In genomic region chr11:108497317-108498045, GRCh38 we compare ENCODE assay signal across 8 cellular contexts. TPM values are rescaled to one million over a fixed set of nuclear protein-coding genes. Genes with fewer than 3 reads are reported as not detected.
DNase-seq lines count a peak whose midpoint lies in the region; ATAC-seq and TF ChIP-seq lines count a peak whose summit lies in the region.

No MANE protein-coding gene starts in this region.

- H3K4me1 ChIP-seq in CD8-positive, alpha-beta memory T cell (ENCODE audit: insufficient read depth, low read length): peaks cover 10% of the 10 kb centered on the region
- no peaks in the 10 kb centered on the region for H3K4me1 ChIP-seq in OCI-LY3 (ENCODE audit: low read length)

- POLR2A ChIA-PET in CD8-positive, alpha-beta memory T cell (lab: Charles Lee): interaction anchor here (1.0 to 1.4 kb wide), 3 partner anchors 29 to 167 kb away, joined by 3 to 6 read pairs (median 4); partner anchors contain the start of genes C11orf65 and DDX10

- CTCF ChIA-PET in CD8-positive, alpha-beta memory T cell (lab: Charles Lee): no interaction called here

- H3K4me1 Mint-ChIP-seq in CD8-positive, alpha-beta memory T cell: peaks cover 18 to 38% (median 35%) of the 10 kb centered on the region in 3 donors

- no peaks in the 10 kb centered on the region for H3K9me3 ChIP-seq in CD8-positive, alpha-beta memory T cell (ENCODE audit: low read length)
- no peaks in the 10 kb centered on the region for H3K9me3 ChIP-seq in OCI-LY3 (ENCODE audit: insufficient read depth, low read length)

- H2AFZ ChIP-seq in OCI-LY3 (ENCODE audit: low read depth, low read length): 0 out of 2 replicates have a peak overlapping the region, but pooled peaks have one; percentile 40

- H3K4me3 ChIP-seq in CD8-positive, alpha-beta memory T cell (ENCODE audit: low read length): peak overlapping the region; percentile 75
- H3K4me3 ChIP-seq in OCI-LY3 (ENCODE audit: low read length) (peak overlapping the region; percentile 76), epithelial cell of esophagus (ENCODE audit: low read length) (peak overlapping the region; percentile 45)

- H3K4me2 ChIP-seq in OCI-LY3 (ENCODE audit: low read length): peak overlapping the region; percentile 39

- H3K27me3 Mint-ChIP-seq in CD8-positive, alpha-beta memory T cell: peaks cover 0 to 4% of the 10 kb centered on the region in 2 donors

- peak overlapping the region; percentile 94 to 100 (median 98) for H3K4me3 Mint-ChIP-seq in CD8-positive, alpha-beta memory T cell

- no peaks in the 10 kb centered on the region for H3K36me3 ChIP-seq in CD8-positive, alpha-beta memory T cell (ENCODE audit: insufficient read depth, low read length)
- no peaks in the 10 kb centered on the region for H3K36me3 ChIP-seq in OCI-LY3 (replicated peaks; ENCODE audit: low read depth, low read length)

- H3K36me3 Mint-ChIP-seq in CD8-positive, alpha-beta memory T cell: peaks cover 0 to 5% (median 0%) of the 10 kb centered on the region in 3 donors

- no peaks in the 10 kb centered on the region for H4K20me1 ChIP-seq in OCI-LY3 (ENCODE audit: insufficient read depth, low read length)

- no peaks in the 10 kb centered on the region for H3K79me2 ChIP-seq in OCI-LY3 (ENCODE audit: low read length)

- TF ChIP-seq CTCF in OCI-LY3 (IDR thresholded peaks at IDR 0.05; ENCODE audit: low read depth, low read length) (no peak), epithelial cell of esophagus (IDR thresholded peaks at IDR 0.05; ENCODE audit: insufficient read depth, low read depth, low read length, missing control alignments) (no peak)

- peak overlapping the region; percentile 92 to 100 (median 99) for H3K27ac Mint-ChIP-seq in CD8-positive, alpha-beta memory T cell

- H3K9me3 Mint-ChIP-seq in CD8-positive, alpha-beta memory T cell: no peaks in the 10 kb centered on the region

- peak; percentile 40 for ATAC-seq in GM19467 (IDR thresholded peaks at IDR 0.05; ENCODE audit: unreplicated experiment)

- DNase-seq in CD8-positive, alpha-beta memory T cell: peak; percentile 60 to 80 (median 73)
- DNase-seq in HS-5 (ENCODE audit: low read depth) (peak; percentile 96), activated T-cell treated with anti-CD3 and anti-CD28 coated beads for 24 hours (ENCODE audit: low read depth) (peak; percentile 64), epithelial cell of esophagus (ENCODE audit: low read depth) (peak; percentile 97), midbrain (lab: John Stamatoyannopoulos, UW) (peak; percentile 44)
- DNase-seq in stimulated activated CD8-positive, alpha-beta memory T cell treated with anti-CD3 and anti-CD28 coated beads, Interleukin-15, amount 100 ng/mL, for 48 hours (ENCODE audit: low read depth in 2 of 2): peak; percentile 45 to 66

- no peaks in the 10 kb centered on the region for H3K27me3 ChIP-seq in CD8-positive, alpha-beta memory T cell (ENCODE audit: insufficient read depth, low read length, poor library complexity, severe bottlenecking)
- H3K27me3 ChIP-seq in OCI-LY3 (ENCODE audit: low read depth, low read length): peaks cover 16% of the 10 kb centered on the region

- peak overlapping the region; percentile 81 for H3K27ac ChIP-seq in CD8-positive, alpha-beta memory T cell (ENCODE audit: low read depth, low read length)
- no peak overlapping the region for H3K27ac ChIP-seq in OCI-LY3 (ENCODE audit: low read length)

- peak overlapping the region; percentile 1; the same call in 1 of the 2 replicates for H3K9ac ChIP-seq in OCI-LY3 (ENCODE audit: low read length)

RNA-seq across cellular contexts. Expression of gene POGLUT3, which starts 0.7 kb away (rescaled TPM):
- total RNA-seq in CD8-positive, alpha-beta memory T cell: 10 to 100 TPM; 16.7 to 17.8 TPM
- 12.9 TPM for polyA plus RNA-seq in CD8-positive, alpha-beta memory T cell

RNA-seq across cellular contexts. Expression of gene C11orf65, which starts 30.2 kb away (rescaled TPM):
- 1 to 10 TPM in 1 of 2 experiments, under 1 TPM in 1; 0.64 to 1.1 TPM for total RNA-seq in CD8-positive, alpha-beta memory T cell
- 0.78 TPM for polyA plus RNA-seq in CD8-positive, alpha-beta memory T cell

Comparison
In these comparisons a context has a peak if more than half of its experiments do, and no peak if none do; other contexts are left out.
1. DNase-seq: peak in every context shown above with its lines; median percentile 97 in epithelial cell of esophagus; 96 in HS-5; 73 in CD8-positive, alpha-beta memory T cell; 64 in activated T-cell treated with anti-CD3 and anti-CD28 coated beads for 24 hours; 56 in stimulated activated CD8-positive, alpha-beta memory T cell treated with anti-CD3 and anti-CD28 coated beads, Interleukin-15, amount 100 ng/mL, for 48 hours; 44 in midbrain.